14 cellular contexts compared by ENCODE assay signal in genomic region chr7:70569335-70569819, GRCh38.
A peak's percentile ranks its signal among the peaks of the same experiment; 100 is the strongest.
DNase-seq lines count a peak whose midpoint lies in the region; ATAC-seq, FAIRE-seq and TF ChIP-seq lines count a peak whose summit lies in the region.
"Had no signal": no experiment of that assay in that cellular context is flagged by ENCODE, and none has a peak within 500 bp of the region (broad histone marks: within the 10 kb centered on the region; RNA-seq: fewer than 3 reads in every experiment).

No MANE protein-coding gene starts in this region.

- H3K4me1 Mint-ChIP-seq in astrocyte (ENCODE audit: low read depth, unreplicated experiment): peaks cover 52% of the 10 kb centered on the region
- H3K4me1 Mint-ChIP-seq: activated T-helper 17 cell treated with anti-CD3 and anti-CD28 coated beads, Interleukin-2, amount 50 U/mL, for 72 hours; memory B cell had no signal

- H3K36me3 ChIP-seq in astrocyte (ENCODE audit: insufficient read depth, low read length) (no peaks in the 10 kb centered on the region), esophagus muscularis mucosa (peaks cover 0 to 4% (median 2%) of the 10 kb centered on the region in 4 donors)

- TF ChIP-seq CTCF in astrocyte (IDR thresholded peaks at IDR 0.05; ENCODE audit: insufficient read depth, low read depth, low read length): no peak
- TF ChIP-seq CTCF in esophagus muscularis mucosa (IDR thresholded peaks at IDR 0.05): no peak

- H3K27me3 Mint-ChIP-seq in astrocyte (ENCODE audit: low read depth, unreplicated experiment): no peaks in the 10 kb centered on the region
- H3K27me3 Mint-ChIP-seq: activated T-helper 17 cell treated with anti-CD3 and anti-CD28 coated beads, Interleukin-2, amount 50 U/mL, for 72 hours; memory B cell had no signal

- H3K4me1 ChIP-seq in astrocyte (ENCODE audit: insufficient read depth, low read length) (peaks cover 22% of the 10 kb centered on the region), esophagus muscularis mucosa (peaks cover 0 to 18% (median 4%) of the 10 kb centered on the region in 4 donors)

- FAIRE-seq in GM12891 (lab: Jason Lieb, UNC) (peak; percentile 26), astrocyte (lab: Jason Lieb, UNC) (no peak)
- FAIRE-seq: colon had no signal

- 81% methylated on average over 4 of the region's 4 CpGs for WGBS in esophagus muscularis mucosa

- no peak overlapping the region for H3K27ac Mint-ChIP-seq in astrocyte (ENCODE audit: unreplicated experiment)
- H3K27ac Mint-ChIP-seq: activated T-helper 17 cell treated with anti-CD3 and anti-CD28 coated beads, Interleukin-2, amount 50 U/mL, for 72 hours; memory B cell had no signal

- H3K9me3 Mint-ChIP-seq in astrocyte (ENCODE audit: unreplicated experiment): peaks cover 7% of the 10 kb centered on the region
- H3K9me3 Mint-ChIP-seq: memory B cell had no signal

- no peaks in the 10 kb centered on the region for H3K36me3 Mint-ChIP-seq in astrocyte (ENCODE audit: low read depth, unreplicated experiment)

- H3K4me3 ChIP-seq in astrocyte (ENCODE audit: insufficient read depth, low read depth, low read length) (no peak overlapping the region), esophagus muscularis mucosa (no peak overlapping the region)

- no peaks in the 10 kb centered on the region for H3K79me2 ChIP-seq in astrocyte (ENCODE audit: insufficient read depth, low read length)

- intact Hi-C loops in esophagus muscularis mucosa (cut with DNase I): no loop called here

- no peaks in the 10 kb centered on the region for H4K20me1 ChIP-seq in astrocyte (ENCODE audit: insufficient read depth, low read length)

- H3K27ac ChIP-seq in astrocyte (ENCODE audit: low read depth, low read length) (no peak overlapping the region), esophagus muscularis mucosa (replicated peaks in 1 of 4) (no peak overlapping the region)
- H3K27ac ChIP-seq: VCaP had no signal

- H3K9me3 ChIP-seq in astrocyte (ENCODE audit: insufficient read depth, low read depth, low read length) (no peaks in the 10 kb centered on the region), esophagus muscularis mucosa (no peaks in the 10 kb centered on the region)
- H3K9me3 ChIP-seq: Caco-2 had no signal

- H3K4me3 Mint-ChIP-seq in astrocyte (ENCODE audit: unreplicated experiment): no peak overlapping the region
- H3K4me3 Mint-ChIP-seq: activated T-helper 17 cell treated with anti-CD3 and anti-CD28 coated beads, Interleukin-2, amount 50 U/mL, for 72 hours; memory B cell had no signal

- TF ChIP-seq POLR2A in GM12891 (IDR thresholded peaks at IDR 0.05; ENCODE audit: low read depth, low read length) (no peak), esophagus muscularis mucosa (IDR thresholded peaks at IDR 0.05; ENCODE audit: low read depth) (no peak)

- DNase-seq in GM12891 (ENCODE audit: insufficient read length, low spot score) (no peak), NCI-H2107 (lab: John Stamatoyannopoulos, UW) (peak; percentile 48), astrocyte (ENCODE audit: low read depth) (peak; percentile 83), non-pigmented ciliary epithelial cell (ENCODE audit: low read depth) (peak; percentile 37), germinal center (ENCODE audit: low spot score) (no peak), esophagus muscularis mucosa (ENCODE audit: extremely low spot score) (no peak)
- DNase-seq: foreskin fibroblast had no signal

- H3K27me3 ChIP-seq in astrocyte (ENCODE audit: insufficient read depth, low read length): no peaks in the 10 kb centered on the region
- no peaks in the 10 kb centered on the region for H3K27me3 ChIP-seq in esophagus muscularis mucosa

- no peak overlapping the region for H3K9ac ChIP-seq in astrocyte (ENCODE audit: low read length)

- no peak overlapping the region for H3K4me2 ChIP-seq in astrocyte (ENCODE audit: low read length)

- H2AFZ ChIP-seq in astrocyte (ENCODE audit: low read depth, low read length): no peak overlapping the region

- no peak for ATAC-seq in HG03354 (IDR thresholded peaks at IDR 0.05; ENCODE audit: poor library complexity, severe bottlenecking, unreplicated experiment)
- ATAC-seq in GM19351 (IDR thresholded peaks at IDR 0.05; ENCODE audit: unreplicated experiment): no peak
- ATAC-seq: activated T-helper 17 cell treated with anti-CD3 and anti-CD28 coated beads, Interleukin-2, amount 50 U/mL, for 72 hours had no signal

- no peak for TF ChIP-seq EP300 in esophagus muscularis mucosa (IDR thresholded peaks at IDR 0.05)

TF ChIP-seq in GM12891, 5 proteins besides CTCF, POLR2A, EP300 and RAD21:
- TF ChIP-seq POU2F2 (IDR thresholded peaks at IDR 0.05; ENCODE audit: low read depth, low read length) (no peak), POLR2AphosphoS5 (IDR thresholded peaks at IDR 0.05; ENCODE audit: low read depth, low read length) (no peak), PAX5 (IDR thresholded peaks at IDR 0.05; ENCODE audit: insufficient read depth, low read length, severe bottlenecking) (no peak), TAF1 (IDR thresholded peaks at IDR 0.05; ENCODE audit: low read depth, low read length) (no peak), SPI1 (IDR thresholded peaks at IDR 0.05; ENCODE audit: low read depth, low read length) (no peak)

Comparison
In these comparisons a context has a peak if more than half of its experiments do, and no peak if none do; other contexts are left out.
1. DNase-seq: peak in NCI-H2107 (single experiment), astrocyte (single experiment) and non-pigmented ciliary epithelial cell (single experiment); none in GM12891 (single experiment), germinal center (single experiment) and esophagus muscularis mucosa (single experiment).